ENCODE assay signal across 9 cellular contexts in the genomic region with DNA sequence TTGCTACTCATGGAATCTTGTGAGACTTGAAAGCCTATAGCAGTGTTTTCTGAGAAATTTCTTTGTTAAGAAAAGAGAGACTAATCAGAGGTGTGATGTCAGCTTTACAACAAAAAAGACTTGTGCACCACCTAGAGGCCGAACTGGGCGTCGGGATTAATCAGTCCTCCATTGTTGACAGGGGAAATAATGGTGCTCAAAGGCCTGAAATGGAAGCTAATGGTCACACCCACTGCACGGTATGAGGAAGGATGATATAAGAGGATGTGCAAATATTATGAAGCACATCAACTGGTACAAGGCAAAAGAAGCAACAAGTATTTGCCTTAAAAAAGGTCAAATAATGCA.
DNase-seq lines count a peak whose midpoint lies in the region; ATAC-seq, FAIRE-seq and TF ChIP-seq lines count a peak whose summit lies in the region.
"Had no signal": no experiment of that assay in that cellular context is flagged by ENCODE, and none has a peak within 500 bp of the region (broad histone marks: within the 10 kb centered on the region; RNA-seq: fewer than 3 reads in every experiment).

No MANE protein-coding gene starts in this region.

- no peaks in the 10 kb centered on the region for H3K9me3 Mint-ChIP-seq in H9

- no peak overlapping the region for H2AFZ ChIP-seq in H9 (ENCODE audit: low read length)
- peak overlapping the region; percentile 47 for H2AFZ ChIP-seq in OCI-LY7 (ENCODE audit: low read length)
- no peak overlapping the region for H2AFZ ChIP-seq in HepG2 (ENCODE audit: low read length)

- no peaks in the 10 kb centered on the region for H3K36me3 Mint-ChIP-seq in H9 (ENCODE audit: insufficient read depth in 1 of 3, low read depth in 3 of 3)
- H3K36me3 Mint-ChIP-seq: natural killer cell had no signal

- H2BK15ac ChIP-seq in H9 (ENCODE audit: low read depth, low read length), result no peak overlapping the region

- no peaks in the 10 kb centered on the region for H3K27me3 Mint-ChIP-seq in H9 (ENCODE audit: low read depth)

- H4K91ac ChIP-seq in H9 (ENCODE audit: insufficient read length, low read depth, low read length), result no peak overlapping the region

- peak; percentile 89 for ATAC-seq in HepG2
- peak; percentile 89 to 93 for ATAC-seq in upper lobe of left lung (ENCODE audit: low FRiP score in 2 of 2)

- H3K9me2 ChIP-seq in OCI-LY7 (ENCODE audit: insufficient read depth, low read length), result no peaks in the 10 kb centered on the region

- BruUV-seq in OCI-LY7 (replicated peaks; lab: Mats Ljungman, UMichigan) (no TSS peak), HepG2 (replicated peaks; lab: Mats Ljungman, UMichigan) (no TSS peak)

- peak; percentile 86 for TF ChIP-seq CTCF in H9 (conservative IDR thresholded peaks at IDR 0.05)
- peak; percentile 100 for TF ChIP-seq CTCF in OCI-LY7 (conservative IDR thresholded peaks at IDR 0.05; ENCODE audit: low read length)
- TF ChIP-seq CTCF in HepG2 (CRISPR knock-in tag; IDR thresholded peaks at IDR 0.05), result peak; percentile 81
- peak; percentile 38 to 67 (median 56) for TF ChIP-seq CTCF in upper lobe of left lung (IDR thresholded peaks at IDR 0.05)

- H3K79me1 ChIP-seq in H9 (ENCODE audit: insufficient read depth, low read depth, low read length, poor library complexity, severe bottlenecking), result no peaks in the 10 kb centered on the region

- no CpG with 5 or more reads among the region's 4 CpGs for WGBS in H9 (ENCODE audit: extremely low coverage, insufficient read length, low lambda C conversion rate)
- WGBS in HepG2 (ENCODE audit: low lambda C conversion rate), result 0% methylated on average over 4 of the region's 4 CpGs
- WGBS in upper lobe of left lung, 2 donors, result 3 to 5% methylated on average over 4 of the region's 4 CpGs

- peak; percentile 52 for TF ChIP-seq RAD21 in HepG2 (CRISPR knock-in tag; IDR thresholded peaks at IDR 0.05)

- CTCF ChIA-PET in OCI-LY7 (lab: Charles Lee; ENCODE audit: unreplicated experiment) (interaction anchor here (0.6 kb wide), 1 partner anchor 9 kb away, joined by 3 read pairs; no protein-coding TSS in a partner anchor), HepG2 (lab: Yijun Ruan, JAX; ENCODE audit: low intra/inter-chr PET ratio, low total read pairs) (interaction anchor here (1.5 kb wide), 1 partner anchor 135 kb away, joined by 6 read pairs; no protein-coding TSS in a partner anchor)

- H3K79me2 ChIP-seq in H9 (ENCODE audit: insufficient read depth, low read length), result no peaks in the 10 kb centered on the region
- no peaks in the 10 kb centered on the region for H3K79me2 ChIP-seq in OCI-LY7 (ENCODE audit: insufficient read depth, low read depth, low read length)
- H3K79me2 ChIP-seq in HepG2 (ENCODE audit: insufficient read depth, low read length), result no peaks in the 10 kb centered on the region

- no peak overlapping the region for H4K8ac ChIP-seq in H9 (replicated peaks; ENCODE audit: insufficient read length, low read depth, low read length)

- no peak overlapping the region for H3T11ph ChIP-seq in H9 (ENCODE audit: low read length)

- no peaks in the 10 kb centered on the region for H3K23me2 ChIP-seq in H9 (ENCODE audit: insufficient read length, low read depth, low read length, poor library complexity, severe bottlenecking)

- H2BK20ac ChIP-seq in H9 (ENCODE audit: low read depth, low read length, poor library complexity, severe bottlenecking), result no peak overlapping the region

- H3K4ac ChIP-seq in H9 (ENCODE audit: low read depth, low read length), result no peak overlapping the region

- POLR2A ChIA-PET in OCI-LY7 (lab: Charles Lee), result interaction anchor here (0.6 to 1.2 kb wide), 4 partner anchors 10 to 966 kb away, joined by 3 to 8 read pairs (median 3); no protein-coding TSS in a partner anchor
- POLR2A ChIA-PET in HepG2 (lab: Yijun Ruan, JAX), result interaction anchor here (2.2 kb wide), 1 partner anchor 968 kb away, joined by 6 read pairs; no protein-coding TSS in a partner anchor

- no peak overlapping the region for H3K4me3 ChIP-seq in OCI-LY7 (ENCODE audit: low read depth, low read length, poor library complexity, severe bottlenecking)
- H3K4me3 ChIP-seq in HepG2 (replicated peaks in 1 of 3; ENCODE audit: insufficient read depth in 1 of 3, low read depth in 2 of 3, low read length in 3 of 3), result 0 out of 6 replicates have a peak overlapping the region, but pooled peaks of 1 of the 3 experiments have one; percentile 17
- no peak overlapping the region for H3K4me3 ChIP-seq in upper lobe of left lung

- no peak overlapping the region for H3K4me3 Mint-ChIP-seq in H9
- H3K4me3 Mint-ChIP-seq: natural killer cell had no signal

- peak in 2 of 3 donors; percentile 5 to 8 for DNase-seq in stimulated activated CD4-positive, alpha-beta T cell treated with anti-CD3 and anti-CD28 coated beads, Interleukin-12 subunit alpha, Interleukin-12 subunit beta, amount 100 ng/mL, for 48 hours (ENCODE audit: low read depth in 2 of 3, low spot score in 1 of 3)
- no peak for DNase-seq in stimulated activated CD4-positive, alpha-beta T cell treated with anti-CD3 and anti-CD28 coated beads, Interleukin-4, amount 100 ng/mL, for 1 hour
- peak; percentile 76 for DNase-seq in H9
- peak; percentile 65 for DNase-seq in KG1 (lab: John Stamatoyannopoulos, UW)
- DNase-seq in OCI-LY7 (ENCODE audit: low spot score), result peak; percentile 82
- DNase-seq in cerebellar cortex (ENCODE audit: low spot score), result peak; percentile 82
- DNase-seq in HepG2 (ENCODE audit: low spot score), result peak; percentile 75
- peak in 1 of 2 donors; percentile 63 for DNase-seq in upper lobe of left lung
- DNase-seq: natural killer cell had no signal

- H3K27ac ChIP-seq in H9 (ENCODE audit: insufficient read length, low read depth, low read length) (no peak overlapping the region), OCI-LY7 (ENCODE audit: low read depth, low read length, poor library complexity, severe bottlenecking) (no peak overlapping the region), HepG2 (ENCODE audit: extremely low read length, insufficient read depth, low read length) (peak overlapping the region; percentile 81), upper lobe of left lung (no peak overlapping the region)

- TF ChIP-seq POLR2A in HepG2 (IDR thresholded peaks at IDR 0.05; ENCODE audit: insufficient read depth in 1 of 2, low read depth in 2 of 2, low read length in 2 of 2) (no peak), upper lobe of left lung (IDR thresholded peaks at IDR 0.05) (no peak)

- no peak overlapping the region for H2AK5ac ChIP-seq in H9 (ENCODE audit: insufficient read length, low read length)

- FAIRE-seq in HepG2 (lab: Jason Lieb, UNC), result no peak

- H3K23ac ChIP-seq in H9 (ENCODE audit: insufficient read length, low read depth, low read length), result no peak overlapping the region

- H4K20me1 ChIP-seq in H9 (ENCODE audit: control insufficient read depth, insufficient read depth, insufficient read length) (no peaks in the 10 kb centered on the region), OCI-LY7 (ENCODE audit: insufficient read depth, low read length) (no peaks in the 10 kb centered on the region), HepG2 (ENCODE audit: insufficient read depth, low read length) (no peaks in the 10 kb centered on the region)

- H3K4me1 ChIP-seq in H9 (ENCODE audit: insufficient read depth, low read length), result no peaks in the 10 kb centered on the region
- peaks cover 3% of the 10 kb centered on the region for H3K4me1 ChIP-seq in OCI-LY7 (ENCODE audit: insufficient read depth, low read length, poor library complexity, severe bottlenecking)
- H3K4me1 ChIP-seq in HepG2 (ENCODE audit: insufficient read depth, low read length), result peaks cover 29% of the 10 kb centered on the region
- peaks cover 0 to 14% (median 1%) of the 10 kb centered on the region in 4 donors for H3K4me1 ChIP-seq in upper lobe of left lung

- no peaks in the 10 kb centered on the region for H3K9me3 ChIP-seq in H9 (ENCODE audit: control insufficient read depth, low read depth, low read length)
- no peaks in the 10 kb centered on the region for H3K9me3 ChIP-seq in OCI-LY7 (ENCODE audit: low read length)
- H3K9me3 ChIP-seq in HepG2 (ENCODE audit: low read length), result no peaks in the 10 kb centered on the region
- no peaks in the 10 kb centered on the region for H3K9me3 ChIP-seq in upper lobe of left lung

- no peak overlapping the region for H2BK120ac ChIP-seq in H9 (ENCODE audit: low read depth, low read length, poor library complexity, severe bottlenecking)

- peaks cover 7 to 9% of the 10 kb centered on the region in 2 experiments for H3K4me1 Mint-ChIP-seq in H9
- H3K4me1 Mint-ChIP-seq: natural killer cell had no signal

- H3K9ac ChIP-seq in H9 (ENCODE audit: extremely low read depth, insufficient read length, low read length) (no peak overlapping the region), HepG2 (ENCODE audit: insufficient read depth, low read depth, low read length) (peak overlapping the region; percentile 61)

- H3K27me3 ChIP-seq in H9 (ENCODE audit: insufficient read depth, low read length), result no peaks in the 10 kb centered on the region
- H3K27me3 ChIP-seq in HepG2 (ENCODE audit: control insufficient read depth in 1 of 2, insufficient read depth in 2 of 2, low read length in 2 of 2), result no peaks in the 10 kb centered on the region
- no peaks in the 10 kb centered on the region for H3K27me3 ChIP-seq in upper lobe of left lung

- H3K4me2 ChIP-seq in H9 (ENCODE audit: insufficient read depth, insufficient read length, low read length) (no peak overlapping the region), OCI-LY7 (ENCODE audit: low read length) (0 out of 2 replicates have a peak overlapping the region, but pooled peaks have one; percentile 1), HepG2 (ENCODE audit: low read depth, low read length) (peak overlapping the region; percentile 58)

- no peak overlapping the region for H3K56ac ChIP-seq in H9 (ENCODE audit: insufficient read length, low read depth, low read length)

- TF ChIP-seq EP300 in HepG2 (IDR thresholded peaks at IDR 0.05; ENCODE audit: low read depth in 2 of 2, low read length in 2 of 2) (no peak), HepG2 (CRISPR knock-in tag; IDR thresholded peaks at IDR 0.05; ENCODE audit: borderline replicate concordance) (no peak), upper lobe of left lung (IDR thresholded peaks at IDR 0.05) (no peak)

- H3K27ac Mint-ChIP-seq in H9, result no peak overlapping the region
- H3K27ac Mint-ChIP-seq: natural killer cell had no signal

- no peak overlapping the region for H2BK5ac ChIP-seq in H9 (ENCODE audit: insufficient read length, low read length)

- in situ Hi-C loops in HepG2 (cut with HindIII; ENCODE audit: extremely low pct_ligation_motif_present, low pct_unique_long_range_greater_than_20kb), result no loop called here

- no peak overlapping the region for H2BK12ac ChIP-seq in H9 (ENCODE audit: insufficient read length, low read depth, low read length)

- no peak overlapping the region for H3K14ac ChIP-seq in H9 (ENCODE audit: insufficient read depth, low read length)

- H4K5ac ChIP-seq in H9 (ENCODE audit: insufficient read length, low read depth, low read length), result no peak overlapping the region

- intact Hi-C loops in OCI-LY7 (cut with micrococcal nuclease; ENCODE audit: unreplicated experiment) (loop anchor here (5.0 kb wide), 1 partner anchor 1800 kb away; no protein-coding TSS in a partner anchor), HepG2 (cut with micrococcal nuclease; ENCODE audit: unreplicated experiment) (loop anchor here (5.0 kb wide), 4 partner anchors 445 to 1505 kb away; no protein-coding TSS in a partner anchor)

- H3K18ac ChIP-seq in H9 (ENCODE audit: insufficient read length, low read depth, low read length), result no peak overlapping the region

- H3K36me3 ChIP-seq in OCI-LY7 (ENCODE audit: insufficient read depth, low read length), result no peaks in the 10 kb centered on the region
- no peaks in the 10 kb centered on the region for H3K36me3 ChIP-seq in HepG2 (replicated peaks in 1 of 2; ENCODE audit: control insufficient read depth in 1 of 2, insufficient read depth in 2 of 2, low read length in 2 of 2)
- no peaks in the 10 kb centered on the region for H3K36me3 ChIP-seq in upper lobe of left lung
